Comparison of ENCODE assay signal across 8 cellular contexts in the genomic region with DNA sequence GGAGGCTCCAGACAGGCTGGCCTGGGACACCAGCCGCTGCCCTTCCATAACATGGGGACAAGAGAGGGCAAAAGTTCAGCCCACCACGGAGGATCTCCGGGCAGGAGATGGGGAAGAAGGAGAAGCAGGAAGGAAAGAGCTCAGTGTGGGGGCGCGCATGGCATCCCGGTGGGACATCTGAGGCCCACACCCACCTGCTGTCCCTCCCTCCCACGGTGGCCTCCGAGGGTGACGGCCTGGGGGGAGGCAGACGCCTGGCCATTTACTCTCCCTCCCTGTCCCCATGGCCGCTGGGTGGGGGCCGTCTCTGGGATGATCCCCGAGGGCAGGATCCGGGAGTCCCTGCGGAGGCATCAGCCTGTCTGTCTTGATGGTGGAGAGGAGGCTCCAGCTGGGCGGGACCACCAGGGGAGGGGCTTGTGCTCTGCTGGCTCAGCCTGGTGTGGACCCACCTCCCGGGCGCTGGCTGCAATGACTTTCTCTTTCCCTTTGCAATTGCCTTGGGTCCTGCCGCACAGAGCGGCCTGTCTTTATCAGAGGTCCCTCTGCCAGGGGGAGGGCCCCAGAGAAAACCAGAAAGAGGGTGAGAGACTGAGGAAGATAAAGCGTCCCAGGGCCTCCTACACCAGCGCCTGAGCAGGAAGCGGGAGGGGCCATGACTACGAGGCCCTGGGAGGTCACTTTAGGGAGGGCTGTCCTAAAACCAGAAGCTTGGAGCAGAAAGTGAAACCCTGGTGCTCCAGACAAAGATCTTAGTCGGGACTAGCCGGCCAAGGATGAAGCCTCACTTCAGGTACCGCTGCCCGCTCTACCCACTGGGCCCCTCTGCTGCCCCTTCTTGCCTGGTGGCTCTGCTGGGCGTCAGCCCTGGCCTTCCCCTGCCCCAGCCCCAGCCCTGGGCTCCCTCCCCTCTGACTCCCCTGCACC. TPM values are rescaled to one million over a fixed set of nuclear protein-coding genes. Genes with fewer than 3 reads are reported as not detected.
DNase-seq lines count a peak whose midpoint lies in the region; ATAC-seq and TF ChIP-seq lines count a peak whose summit lies in the region.
"Not testable (repeated sequence)": the region's sequence is repeated elsewhere in the genome, so short reads cannot be mapped to it uniquely, and the experiment has no call there.

A gene (plus strand): TSS at position 690 of the 927 bp plus-strand sequence. CDS start 87 bp downstream, at position 777.

- peak within 1 kb of the TSS; percentile 92 for H3K4ac ChIP-seq in mesendoderm (ENCODE audit: low read depth, low read length)

- 11% methylated on average over 16 of the region's 29 CpGs for whole genome bisulfite sequencing in esophagus muscularis mucosa
- no CpG with 5 or more reads among the region's 29 CpGs for WGBS in mesendoderm (ENCODE audit: extremely low coverage, insufficient coverage, low lambda C conversion rate)

- H3K4me3 ChIP-seq in RWPE2 (ENCODE audit: severe bottlenecking), result peak within 1 kb of the TSS; percentile 16
- peak within 1 kb of the TSS; percentile 51 to 57 (median 54) for H3K4me3 ChIP-seq in esophagus muscularis mucosa
- peak within 1 kb of the TSS; percentile 10 for H3K4me3 ChIP-seq in mesendoderm (ENCODE audit: low read length)

- H3K27me3 ChIP-seq in CD4-positive, alpha-beta T cell (ENCODE audit: control insufficient read depth, insufficient read depth, low read length); RWPE2 (ENCODE audit: insufficient read depth, poor library complexity, severe bottlenecking); esophagus muscularis mucosa; mesendoderm (ENCODE audit: insufficient read depth, low read length, poor library complexity): not testable (repeated sequence)

- not testable (repeated sequence) for H2BK15ac ChIP-seq in mesendoderm (replicated peaks; ENCODE audit: low read depth)

- peak; percentile 89 for ATAC-seq in CD4-positive, alpha-beta T cell (ENCODE audit: poor library complexity)
- ATAC-seq in GM19438 (IDR thresholded peaks at IDR 0.05; ENCODE audit: low read depth, unreplicated experiment) (peak; percentile 56), HG03159 (IDR thresholded peaks at IDR 0.05; ENCODE audit: unreplicated experiment) (peak; percentile 84), RWPE2 (ENCODE audit: low read depth) (peak; percentile 91)

- not testable (repeated sequence) for H3K9me3 ChIP-seq in CD4-positive, alpha-beta T cell (ENCODE audit: control insufficient read depth, low read length); RWPE2 (ENCODE audit: severe bottlenecking); esophagus muscularis mucosa

- not testable (repeated sequence) for TF ChIP-seq CTCF in CD4-positive, alpha-beta T cell (IDR thresholded peaks at IDR 0.05); RWPE2 (IDR thresholded peaks at IDR 0.05; ENCODE audit: poor library complexity, severe bottlenecking); esophagus muscularis mucosa (IDR thresholded peaks at IDR 0.05)

- H3K9me3 Mint-ChIP-seq in CD4-positive, alpha-beta T cell; activated T-helper 2 cell treated with anti-CD3 and anti-CD28 coated beads, Interferon-gamma antibody, Interleukin-2, Interleukin-4, amounts not matched to agents 10 μg/mL and 5 μg/mL and 100 μg/mL, durations not matched to agents 14 hours and 24 hours and 36 hours: not testable (repeated sequence)

- H3K36me3 ChIP-seq in RWPE2 (ENCODE audit: low read depth); mesendoderm (ENCODE audit: control insufficient read depth, insufficient read depth, low read length): not testable (repeated sequence)
- H3K36me3 ChIP-seq in esophagus muscularis mucosa, result peaks cover 0 to 18% (median 8%) of the 10 kb centered on the region in 4 donors

- POLR2A ChIA-PET in CD4-positive, alpha-beta T cell (lab: Charles Lee), result interaction anchor here (0.6 to 2.5 kb wide), 2 partner anchors 13 to 17 kb away, joined by 4 to 19 read pairs; no protein-coding TSS in a partner anchor

- peak within 1 kb of the TSS; percentile 95 for H2BK120ac ChIP-seq in mesendoderm (ENCODE audit: low read depth, low read length)

- TF ChIP-seq EP300 in esophagus muscularis mucosa (IDR thresholded peaks at IDR 0.05), result not testable (repeated sequence)

- peak within 1 kb of the TSS; percentile 62 for H3K9ac ChIP-seq in mesendoderm (ENCODE audit: low read length)

- intact Hi-C loops in CD4-positive, alpha-beta T cell (cut with DNase I, micrococcal nuclease), result loop anchor here in 1 of 2 experiments (5.0 kb wide), 2 partner anchors 40 to 60 kb away; no protein-coding TSS in a partner anchor
- intact Hi-C loops in activated T-helper 2 cell treated with anti-CD3 and anti-CD28 coated beads, Interferon-gamma antibody, Interleukin-2, Interleukin-4, amounts not matched to agents 10 μg/mL and 5 μg/mL and 100 μg/mL, durations not matched to agents 14 hours and 24 hours and 36 hours (cut with micrococcal nuclease), result loop anchor here (1.0 to 2.0 kb wide), 2 partner anchors 14 to 41 kb away; no protein-coding TSS in a partner anchor
- intact Hi-C loops in esophagus muscularis mucosa (cut with DNase I), result not testable (repeated sequence)

- H3K79me1 ChIP-seq in mesendoderm (ENCODE audit: low read length), result not testable (repeated sequence)

- H2BK5ac ChIP-seq in mesendoderm (ENCODE audit: low read length), result peak within 1 kb of the TSS; percentile 92

- H4K8ac ChIP-seq in mesendoderm (ENCODE audit: low read depth, low read length), result peak within 1 kb of the TSS; percentile 83

- H3K4me1 ChIP-seq in RWPE2 (ENCODE audit: insufficient read depth, poor library complexity, severe bottlenecking); mesendoderm (ENCODE audit: control insufficient read depth, low read depth, low read length): not testable (repeated sequence)
- H3K4me1 ChIP-seq in esophagus muscularis mucosa, result peaks cover 0 to 15% (median 12%) of the 10 kb centered on the region in 4 donors

- H3K4me3 Mint-ChIP-seq in CD4-positive, alpha-beta T cell, result peak within 1 kb of the TSS; percentile 89
- peak within 1 kb of the TSS; percentile 91 for H3K4me3 Mint-ChIP-seq in activated T-helper 2 cell treated with anti-CD3 and anti-CD28 coated beads, Interferon-gamma antibody, Interleukin-2, Interleukin-4, amounts not matched to agents 10 μg/mL and 5 μg/mL and 100 μg/mL, durations not matched to agents 14 hours and 24 hours and 36 hours (ENCODE audit: low read depth)

- H3K23ac ChIP-seq in mesendoderm (ENCODE audit: low read length), result not testable (repeated sequence)

- H3K36me3 Mint-ChIP-seq in CD4-positive, alpha-beta T cell (ENCODE audit: low read depth), result peaks cover 32% of the 10 kb centered on the region
- peaks cover 31% of the 10 kb centered on the region for H3K36me3 Mint-ChIP-seq in activated T-helper 2 cell treated with anti-CD3 and anti-CD28 coated beads, Interferon-gamma antibody, Interleukin-2, Interleukin-4, amounts not matched to agents 10 μg/mL and 5 μg/mL and 100 μg/mL, durations not matched to agents 14 hours and 24 hours and 36 hours (ENCODE audit: low read depth)

- H4K5ac ChIP-seq in mesendoderm (ENCODE audit: low read length), result not testable (repeated sequence)

- TF ChIP-seq POLR2A in esophagus muscularis mucosa (IDR thresholded peaks at IDR 0.05; ENCODE audit: low read depth), result not testable (repeated sequence)

- peak within 1 kb of the TSS; percentile 85 for H3K27ac ChIP-seq in CD4-positive, alpha-beta T cell (ENCODE audit: low read depth, low read length)
- not testable (repeated sequence) for H3K27ac ChIP-seq in RWPE2 (ENCODE audit: poor library complexity, severe bottlenecking)
- peak within 1 kb of the TSS; percentile 69 to 81 (median 74) for H3K27ac ChIP-seq in esophagus muscularis mucosa (replicated peaks in 1 of 4)
- peak within 1 kb of the TSS; percentile 94 for H3K27ac ChIP-seq in mesendoderm (ENCODE audit: low read depth, low read length)

- peak within 1 kb of the TSS; percentile 89 for H3K27ac Mint-ChIP-seq in CD4-positive, alpha-beta T cell
- H3K27ac Mint-ChIP-seq in activated T-helper 2 cell treated with anti-CD3 and anti-CD28 coated beads, Interferon-gamma antibody, Interleukin-2, Interleukin-4, amounts not matched to agents 10 μg/mL and 5 μg/mL and 100 μg/mL, durations not matched to agents 14 hours and 24 hours and 36 hours, result peak within 1 kb of the TSS; percentile 91

- H3K79me2 ChIP-seq in mesendoderm (ENCODE audit: control insufficient read depth, insufficient read depth, low read length), result not testable (repeated sequence)

- not testable (repeated sequence) for H3K27me3 Mint-ChIP-seq in CD4-positive, alpha-beta T cell; activated T-helper 2 cell treated with anti-CD3 and anti-CD28 coated beads, Interferon-gamma antibody, Interleukin-2, Interleukin-4, amounts not matched to agents 10 μg/mL and 5 μg/mL and 100 μg/mL, durations not matched to agents 14 hours and 24 hours and 36 hours (ENCODE audit: low read depth)

- peak in 9 of 10 experiments; percentile 15 to 53 (median 40) for DNase-seq in CD4-positive, alpha-beta T cell
- not testable (repeated sequence) for DNase-seq in RWPE2 (ENCODE audit: low spot score); esophagus muscularis mucosa (ENCODE audit: extremely low spot score)
- peak; percentile 72 for DNase-seq in activated T-helper 2 cell treated with anti-CD3 and anti-CD28 coated beads, Interferon-gamma antibody, Interleukin-2, Interleukin-4, amounts not matched to agents 10 μg/mL and 5 μg/mL and 100 μg/mL, durations not matched to agents 14 hours and 24 hours and 36 hours (ENCODE audit: low spot score)
- DNase-seq in mesendoderm, result peak; percentile 91
- DNase-seq in stimulated activated CD8-positive, alpha-beta memory T cell treated with anti-CD3 and anti-CD28 coated beads, Interleukin-12 subunit alpha, Interleukin-12 subunit beta, amount 100 ng/mL, for 4 hours (ENCODE audit: low read depth), result peak; percentile 58

- CTCF ChIA-PET in CD4-positive, alpha-beta T cell (lab: Charles Lee), result interaction anchor here (0.5 kb wide), 1 partner anchor 87 kb away, joined by 4 read pairs; no protein-coding TSS in a partner anchor

- peak within 1 kb of the TSS; percentile 90 for H3K56ac ChIP-seq in mesendoderm (ENCODE audit: low read length)

- H3K4me2 ChIP-seq in mesendoderm (ENCODE audit: low read length), result peak within 1 kb of the TSS; percentile 14

- not testable (repeated sequence) for H2AK5ac ChIP-seq in mesendoderm (ENCODE audit: low read length)

- H3K4me1 Mint-ChIP-seq in CD4-positive, alpha-beta T cell (ENCODE audit: low read depth), result peaks cover 36% of the 10 kb centered on the region
- H3K4me1 Mint-ChIP-seq in activated T-helper 2 cell treated with anti-CD3 and anti-CD28 coated beads, Interferon-gamma antibody, Interleukin-2, Interleukin-4, amounts not matched to agents 10 μg/mL and 5 μg/mL and 100 μg/mL, durations not matched to agents 14 hours and 24 hours and 36 hours (ENCODE audit: low read depth), result peaks cover 33% of the 10 kb centered on the region

- peak within 1 kb of the TSS; percentile 86 for H3K18ac ChIP-seq in mesendoderm (ENCODE audit: low read length)

RNA-seq across cellular contexts. Expression of the gene that starts here (rescaled TPM):
- 10 to 100 TPM; 18.8 to 20.6 TPM for total RNA-seq in CD4-positive, alpha-beta T cell
- 61.4 and 63.7 TPM in 2 replicates for total RNA-seq in activated T-helper 2 cell treated with anti-CD3 and anti-CD28 coated beads, Interferon-gamma antibody, Interleukin-2, Interleukin-4, amounts not matched to agents 10 μg/mL and 5 μg/mL and 100 μg/mL, durations not matched to agents 14 hours and 24 hours and 36 hours
- 1 to 10 TPM; 4.1 to 7.9 (median 5.5) TPM for total RNA-seq in esophagus muscularis mucosa
- polyA plus RNA-seq in mesendoderm (2013, experiment 1 of 2), result 3.1 TPM
- polyA plus RNA-seq in mesendoderm (2013, experiment 2 of 2), result 2.7 TPM
